ENCODE assay signal across 1 cellular context in the genomic region with DNA sequence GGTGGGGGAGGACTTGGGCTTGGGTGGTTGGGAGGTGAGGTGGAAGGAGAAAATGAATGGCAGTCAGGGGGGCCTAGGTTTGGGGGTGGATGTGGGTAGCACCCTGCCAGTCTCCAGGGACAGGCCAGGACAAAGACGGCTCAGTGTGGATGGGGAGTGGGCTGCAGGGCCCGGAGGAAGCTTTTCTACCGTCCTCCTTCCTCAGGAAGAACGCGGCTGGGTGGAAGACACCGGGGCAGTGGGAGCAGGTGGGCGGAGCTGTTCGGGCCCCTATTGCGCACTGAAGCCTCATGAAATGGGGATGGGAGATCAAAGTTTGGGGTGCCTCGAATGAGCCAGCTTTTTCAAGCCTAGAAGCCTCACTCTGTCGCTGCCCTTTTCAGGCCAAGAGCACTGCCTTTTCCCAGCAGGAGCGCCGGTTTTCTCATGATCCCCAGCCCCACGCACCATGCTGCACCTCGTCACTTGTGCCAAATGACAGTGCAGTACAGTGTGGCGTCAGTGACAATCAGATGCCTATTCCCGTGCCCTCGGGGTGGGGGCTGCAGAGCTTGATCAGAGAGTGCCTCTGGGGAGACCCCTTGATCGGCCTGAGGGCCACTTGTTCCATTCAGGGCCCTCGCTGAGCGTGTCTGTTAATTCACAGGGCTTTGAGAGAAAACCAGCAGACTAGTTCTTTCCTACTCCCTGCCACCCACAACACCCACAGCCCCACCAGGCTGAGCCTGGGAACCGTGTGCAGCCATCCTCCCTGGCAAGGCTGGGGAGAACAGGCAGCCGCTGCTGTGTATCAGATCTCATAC.
TF ChIP-seq lines count a peak whose summit lies in the region.

No MANE protein-coding gene starts in this region.

TF ChIP-seq in GM23338, 12 proteins besides CTCF, POLR2A, EP300 and RAD21:
- no peak for TF ChIP-seq JUNB (IDR thresholded peaks at IDR 0.05; ENCODE audit: unreplicated experiment)
- no peak for TF ChIP-seq STAT1 (IDR thresholded peaks at IDR 0.05; ENCODE audit: unreplicated experiment)
- TF ChIP-seq, protein P1, sequence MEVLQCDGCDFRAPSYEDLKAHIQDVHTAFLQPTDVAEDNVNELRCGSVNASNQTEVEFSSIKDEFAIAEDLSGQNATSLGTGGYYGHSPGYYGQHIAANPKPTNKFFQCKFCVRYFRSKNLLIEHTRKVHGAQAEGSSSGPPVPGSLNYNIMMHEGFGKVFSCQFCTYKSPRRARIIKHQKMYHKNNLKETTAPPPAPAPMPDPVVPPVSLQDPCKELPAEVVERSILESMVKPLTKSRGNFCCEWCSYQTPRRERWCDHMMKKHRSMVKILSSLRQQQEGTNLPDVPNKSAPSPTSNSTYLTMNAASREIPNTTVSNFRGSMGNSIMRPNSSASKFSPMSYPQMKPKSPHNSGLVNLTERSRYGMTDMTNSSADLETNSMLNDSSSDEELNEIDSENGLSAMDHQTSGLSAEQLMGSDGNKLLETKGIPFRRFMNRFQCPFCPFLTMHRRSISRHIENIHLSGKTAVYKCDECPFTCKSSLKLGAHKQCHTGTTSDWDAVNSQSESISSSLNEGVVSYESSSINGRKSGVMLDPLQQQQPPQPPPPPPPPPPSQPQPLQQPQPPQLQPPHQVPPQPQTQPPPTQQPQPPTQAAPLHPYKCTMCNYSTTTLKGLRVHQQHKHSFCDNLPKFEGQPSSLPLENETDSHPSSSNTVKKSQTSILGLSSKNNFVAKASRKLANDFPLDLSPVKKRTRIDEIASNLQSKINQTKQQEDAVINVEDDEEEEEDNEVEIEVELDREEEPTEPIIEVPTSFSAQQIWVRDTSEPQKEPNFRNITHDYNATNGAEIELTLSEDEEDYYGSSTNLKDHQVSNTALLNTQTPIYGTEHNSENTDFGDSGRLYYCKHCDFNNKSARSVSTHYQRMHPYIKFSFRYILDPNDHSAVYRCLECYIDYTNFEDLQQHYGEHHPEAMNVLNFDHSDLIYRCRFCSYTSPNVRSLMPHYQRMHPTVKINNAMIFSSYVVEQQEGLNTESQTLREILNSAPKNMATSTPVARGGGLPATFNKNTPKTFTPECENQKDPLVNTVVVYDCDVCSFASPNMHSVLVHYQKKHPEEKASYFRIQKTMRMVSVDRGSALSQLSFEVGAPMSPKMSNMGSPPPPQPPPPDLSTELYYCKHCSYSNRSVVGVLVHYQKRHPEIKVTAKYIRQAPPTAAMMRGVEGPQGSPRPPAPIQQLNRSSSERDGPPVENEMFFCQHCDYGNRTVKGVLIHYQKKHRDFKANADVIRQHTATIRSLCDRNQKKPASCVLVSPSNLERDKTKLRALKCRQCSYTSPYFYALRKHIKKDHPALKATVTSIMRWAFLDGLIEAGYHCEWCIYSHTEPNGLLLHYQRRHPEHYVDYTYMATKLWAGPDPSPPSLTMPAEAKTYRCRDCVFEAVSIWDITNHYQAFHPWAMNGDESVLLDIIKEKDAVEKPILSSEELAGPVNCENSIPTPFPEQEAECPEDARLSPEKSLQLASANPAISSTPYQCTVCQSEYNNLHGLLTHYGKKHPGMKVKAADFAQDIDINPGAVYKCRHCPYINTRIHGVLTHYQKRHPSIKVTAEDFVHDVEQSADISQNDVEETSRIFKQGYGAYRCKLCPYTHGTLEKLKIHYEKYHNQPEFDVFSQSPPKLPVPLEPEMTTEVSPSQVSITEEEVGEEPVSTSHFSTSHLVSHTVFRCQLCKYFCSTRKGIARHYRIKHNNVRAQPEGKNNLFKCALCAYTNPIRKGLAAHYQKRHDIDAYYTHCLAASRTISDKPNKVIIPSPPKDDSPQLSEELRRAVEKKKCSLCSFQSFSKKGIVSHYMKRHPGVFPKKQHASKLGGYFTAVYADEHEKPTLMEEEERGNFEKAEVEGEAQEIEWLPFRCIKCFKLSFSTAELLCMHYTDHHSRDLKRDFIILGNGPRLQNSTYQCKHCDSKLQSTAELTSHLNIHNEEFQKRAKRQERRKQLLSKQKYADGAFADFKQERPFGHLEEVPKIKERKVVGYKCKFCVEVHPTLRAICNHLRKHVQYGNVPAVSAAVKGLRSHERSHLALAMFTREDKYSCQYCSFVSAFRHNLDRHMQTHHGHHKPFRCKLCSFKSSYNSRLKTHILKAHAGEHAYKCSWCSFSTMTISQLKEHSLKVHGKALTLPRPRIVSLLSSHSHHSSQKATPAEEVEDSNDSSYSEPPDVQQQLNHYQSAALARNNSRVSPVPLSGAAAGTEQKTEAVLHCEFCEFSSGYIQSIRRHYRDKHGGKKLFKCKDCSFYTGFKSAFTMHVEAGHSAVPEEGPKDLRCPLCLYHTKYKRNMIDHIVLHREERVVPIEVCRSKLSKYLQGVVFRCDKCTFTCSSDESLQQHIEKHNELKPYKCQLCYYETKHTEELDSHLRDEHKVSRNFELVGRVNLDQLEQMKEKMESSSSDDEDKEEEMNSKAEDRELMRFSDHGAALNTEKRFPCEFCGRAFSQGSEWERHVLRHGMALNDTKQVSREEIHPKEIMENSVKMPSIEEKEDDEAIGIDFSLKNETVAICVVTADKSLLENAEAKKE (CRISPR knock-in tag; IDR thresholded peaks at IDR 0.05), result no peak
- no peak for TF ChIP-seq ZNF331 (CRISPR knock-in tag; IDR thresholded peaks at IDR 0.05; ENCODE audit: low read depth)
- TF ChIP-seq NANOG (IDR thresholded peaks at IDR 0.05; ENCODE audit: borderline replicate concordance), result no peak
- TF ChIP-seq, protein P2, sequence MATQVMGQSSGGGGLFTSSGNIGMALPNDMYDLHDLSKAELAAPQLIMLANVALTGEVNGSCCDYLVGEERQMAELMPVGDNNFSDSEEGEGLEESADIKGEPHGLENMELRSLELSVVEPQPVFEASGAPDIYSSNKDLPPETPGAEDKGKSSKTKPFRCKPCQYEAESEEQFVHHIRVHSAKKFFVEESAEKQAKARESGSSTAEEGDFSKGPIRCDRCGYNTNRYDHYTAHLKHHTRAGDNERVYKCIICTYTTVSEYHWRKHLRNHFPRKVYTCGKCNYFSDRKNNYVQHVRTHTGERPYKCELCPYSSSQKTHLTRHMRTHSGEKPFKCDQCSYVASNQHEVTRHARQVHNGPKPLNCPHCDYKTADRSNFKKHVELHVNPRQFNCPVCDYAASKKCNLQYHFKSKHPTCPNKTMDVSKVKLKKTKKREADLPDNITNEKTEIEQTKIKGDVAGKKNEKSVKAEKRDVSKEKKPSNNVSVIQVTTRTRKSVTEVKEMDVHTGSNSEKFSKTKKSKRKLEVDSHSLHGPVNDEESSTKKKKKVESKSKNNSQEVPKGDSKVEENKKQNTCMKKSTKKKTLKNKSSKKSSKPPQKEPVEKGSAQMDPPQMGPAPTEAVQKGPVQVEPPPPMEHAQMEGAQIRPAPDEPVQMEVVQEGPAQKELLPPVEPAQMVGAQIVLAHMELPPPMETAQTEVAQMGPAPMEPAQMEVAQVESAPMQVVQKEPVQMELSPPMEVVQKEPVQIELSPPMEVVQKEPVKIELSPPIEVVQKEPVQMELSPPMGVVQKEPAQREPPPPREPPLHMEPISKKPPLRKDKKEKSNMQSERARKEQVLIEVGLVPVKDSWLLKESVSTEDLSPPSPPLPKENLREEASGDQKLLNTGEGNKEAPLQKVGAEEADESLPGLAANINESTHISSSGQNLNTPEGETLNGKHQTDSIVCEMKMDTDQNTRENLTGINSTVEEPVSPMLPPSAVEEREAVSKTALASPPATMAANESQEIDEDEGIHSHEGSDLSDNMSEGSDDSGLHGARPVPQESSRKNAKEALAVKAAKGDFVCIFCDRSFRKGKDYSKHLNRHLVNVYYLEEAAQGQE (IDR thresholded peaks at IDR 0.05; ENCODE audit: unreplicated experiment), result no peak
- TF ChIP-seq EZH2 (IDR thresholded peaks at IDR 0.05; ENCODE audit: low read depth, unreplicated experiment), result no peak
- TF ChIP-seq, protein P3, sequence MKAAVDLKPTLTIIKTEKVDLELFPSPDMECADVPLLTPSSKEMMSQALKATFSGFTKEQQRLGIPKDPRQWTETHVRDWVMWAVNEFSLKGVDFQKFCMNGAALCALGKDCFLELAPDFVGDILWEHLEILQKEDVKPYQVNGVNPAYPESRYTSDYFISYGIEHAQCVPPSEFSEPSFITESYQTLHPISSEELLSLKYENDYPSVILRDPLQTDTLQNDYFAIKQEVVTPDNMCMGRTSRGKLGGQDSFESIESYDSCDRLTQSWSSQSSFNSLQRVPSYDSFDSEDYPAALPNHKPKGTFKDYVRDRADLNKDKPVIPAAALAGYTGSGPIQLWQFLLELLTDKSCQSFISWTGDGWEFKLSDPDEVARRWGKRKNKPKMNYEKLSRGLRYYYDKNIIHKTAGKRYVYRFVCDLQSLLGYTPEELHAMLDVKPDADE (IDR thresholded peaks at IDR 0.05), result no peak
- no peak for TF ChIP-seq ZNF114 (CRISPR knock-in tag; IDR thresholded peaks at IDR 0.05)
- no peak for TF ChIP-seq POLR2AphosphoS5 (IDR thresholded peaks at IDR 0.05; ENCODE audit: low read depth)
- no peak for TF ChIP-seq CREB1 (CRISPR knock-in tag; IDR thresholded peaks at IDR 0.05; ENCODE audit: low read depth)
- TF ChIP-seq EZH2phosphoT487 (IDR thresholded peaks at IDR 0.05; ENCODE audit: unreplicated experiment), result no peak
